1 cellular context compared by ENCODE assay signal in the genomic region with DNA sequence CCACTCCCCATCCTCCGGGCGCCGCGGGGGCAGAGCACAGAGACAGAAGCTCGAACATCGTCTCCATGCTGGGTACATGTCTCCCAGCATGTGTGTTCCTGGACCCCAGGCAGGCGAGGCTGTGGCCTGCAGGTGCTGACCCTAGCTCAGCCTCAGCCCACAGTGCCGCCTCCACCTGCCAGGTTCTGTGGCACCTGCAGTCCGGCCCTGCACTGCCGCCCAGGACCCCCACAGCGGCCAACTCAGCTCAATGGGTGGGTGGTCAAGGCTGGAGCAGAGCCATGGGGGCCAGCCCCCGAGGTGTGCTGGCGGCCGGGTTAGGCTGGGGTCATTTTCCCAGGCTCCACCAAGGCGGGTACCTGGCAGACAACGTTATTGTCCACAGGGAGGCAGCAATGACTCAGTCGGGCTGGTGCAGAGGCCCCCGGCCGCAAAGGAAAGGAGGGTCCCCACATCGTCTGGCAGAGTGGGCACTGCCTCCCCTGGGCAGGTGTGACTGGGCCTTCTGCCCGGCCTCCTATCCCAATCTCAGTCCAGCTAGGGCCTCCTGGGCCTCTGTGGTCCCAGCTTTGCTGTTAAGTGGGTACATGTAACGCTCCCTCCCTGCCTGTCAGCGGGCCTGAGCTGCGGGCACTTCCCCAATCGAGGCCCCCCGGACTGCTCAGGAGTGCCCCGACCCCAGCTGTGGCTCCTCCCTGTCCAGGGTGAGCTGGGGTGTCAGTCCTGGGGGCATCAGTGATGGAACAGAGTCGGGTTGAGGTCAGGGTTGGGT.
TF ChIP-seq lines count a peak whose summit lies in the region.

No MANE protein-coding gene starts in this region.

TF ChIP-seq in HepG2, 621 proteins besides CTCF, POLR2A, EP300 and RAD21:
- no peak for TF ChIP-seq ZNF256 (CRISPR knock-in tag; conservative IDR thresholded peaks at IDR 0.05)
- TF ChIP-seq ZNF501 (CRISPR knock-in tag; IDR thresholded peaks at IDR 0.05): 0 out of 2 replicates have a peak, but pooled peaks have one; percentile 19
- peak; percentile 64 for TF ChIP-seq STAG1 (CRISPR knock-in tag; IDR thresholded peaks at IDR 0.05)
- TF ChIP-seq KDM2A (CRISPR knock-in tag; IDR thresholded peaks at IDR 0.05; ENCODE audit: borderline replicate concordance, low read depth): 0 out of 2 replicates have a peak, but pooled peaks have one; percentile 4
- TF ChIP-seq, protein P1, sequence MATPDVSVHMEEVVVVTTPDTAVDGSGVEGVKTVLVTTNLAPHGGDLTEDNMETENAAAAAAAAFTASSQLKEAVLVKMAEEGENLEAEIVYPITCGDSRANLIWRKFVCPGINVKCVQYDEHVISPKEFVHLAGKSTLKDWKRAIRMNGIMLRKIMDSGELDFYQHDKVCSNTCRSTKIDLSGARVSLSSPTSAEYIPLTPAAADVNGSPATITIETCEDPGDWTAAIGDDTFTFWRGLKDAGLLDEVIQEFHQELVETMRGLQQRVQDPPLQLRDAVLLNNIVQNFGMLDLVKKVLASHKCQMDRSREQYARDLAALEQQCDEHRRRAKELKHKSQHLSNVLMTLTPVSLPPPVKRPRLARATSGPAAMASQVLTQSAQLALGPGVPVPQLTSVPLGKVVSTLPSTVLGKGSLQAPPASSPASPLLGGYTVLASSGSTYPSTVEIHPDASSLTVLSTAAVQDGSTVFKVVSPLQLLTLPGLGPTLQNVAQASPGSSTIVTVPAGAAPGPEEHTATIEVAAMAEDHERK (CRISPR knock-in tag; IDR thresholded peaks at IDR 0.05; ENCODE audit: low read depth): no peak
- TF ChIP-seq, protein P2, sequence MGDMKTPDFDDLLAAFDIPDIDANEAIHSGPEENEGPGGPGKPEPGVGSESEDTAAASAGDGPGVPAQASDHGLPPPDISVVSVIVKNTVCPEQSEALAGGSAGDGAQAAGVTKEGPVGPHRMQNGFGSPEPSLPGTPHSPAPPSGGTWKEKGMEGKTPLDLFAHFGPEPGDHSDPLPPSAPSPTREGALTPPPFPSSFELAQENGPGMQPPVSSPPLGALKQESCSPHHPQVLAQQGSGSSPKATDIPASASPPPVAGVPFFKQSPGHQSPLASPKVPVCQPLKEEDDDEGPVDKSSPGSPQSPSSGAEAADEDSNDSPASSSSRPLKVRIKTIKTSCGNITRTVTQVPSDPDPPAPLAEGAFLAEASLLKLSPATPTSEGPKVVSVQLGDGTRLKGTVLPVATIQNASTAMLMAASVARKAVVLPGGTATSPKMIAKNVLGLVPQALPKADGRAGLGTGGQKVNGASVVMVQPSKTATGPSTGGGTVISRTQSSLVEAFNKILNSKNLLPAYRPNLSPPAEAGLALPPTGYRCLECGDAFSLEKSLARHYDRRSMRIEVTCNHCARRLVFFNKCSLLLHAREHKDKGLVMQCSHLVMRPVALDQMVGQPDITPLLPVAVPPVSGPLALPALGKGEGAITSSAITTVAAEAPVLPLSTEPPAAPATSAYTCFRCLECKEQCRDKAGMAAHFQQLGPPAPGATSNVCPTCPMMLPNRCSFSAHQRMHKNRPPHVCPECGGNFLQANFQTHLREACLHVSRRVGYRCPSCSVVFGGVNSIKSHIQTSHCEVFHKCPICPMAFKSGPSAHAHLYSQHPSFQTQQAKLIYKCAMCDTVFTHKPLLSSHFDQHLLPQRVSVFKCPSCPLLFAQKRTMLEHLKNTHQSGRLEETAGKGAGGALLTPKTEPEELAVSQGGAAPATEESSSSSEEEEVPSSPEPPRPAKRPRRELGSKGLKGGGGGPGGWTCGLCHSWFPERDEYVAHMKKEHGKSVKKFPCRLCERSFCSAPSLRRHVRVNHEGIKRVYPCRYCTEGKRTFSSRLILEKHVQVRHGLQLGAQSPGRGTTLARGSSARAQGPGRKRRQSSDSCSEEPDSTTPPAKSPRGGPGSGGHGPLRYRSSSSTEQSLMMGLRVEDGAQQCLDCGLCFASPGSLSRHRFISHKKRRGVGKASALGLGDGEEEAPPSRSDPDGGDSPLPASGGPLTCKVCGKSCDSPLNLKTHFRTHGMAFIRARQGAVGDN (CRISPR knock-in tag; IDR thresholded peaks at IDR 0.05): peak; percentile 38
- TF ChIP-seq ZFX (CRISPR knock-in tag; IDR thresholded peaks at IDR 0.05; ENCODE audit: low read depth): 0 out of 2 replicates have a peak, but pooled peaks have one; percentile 14
- TF ChIP-seq ZNF879 (CRISPR knock-in tag; IDR thresholded peaks at IDR 0.05): no peak
